21 cellular contexts compared by ENCODE assay signal in genomic region chr7:82578430-82578829, GRCh38.
DNase-seq lines count a peak whose midpoint lies in the region; ATAC-seq, FAIRE-seq and TF ChIP-seq lines count a peak whose summit lies in the region.
"Had no signal": no experiment of that assay in that cellular context is flagged by ENCODE, and none has a peak within 500 bp of the region (broad histone marks: within the 10 kb centered on the region; RNA-seq: fewer than 3 reads in every experiment).

No MANE protein-coding gene starts in this region.

- no peak overlapping the region for H3K27ac Mint-ChIP-seq in astrocyte (ENCODE audit: unreplicated experiment)
- no peak overlapping the region for H3K27ac Mint-ChIP-seq in mesothelial cell of epicardium
- H3K27ac Mint-ChIP-seq: activated CD4-positive, alpha-beta T cell treated with anti-CD3 and anti-CD28 coated beads, Interleukin-2, amount 10 ng/mL, durations not matched to agents 24 days and 14 days; CD4-positive, alpha-beta memory T cell had no signal

- peaks cover 2% of the 10 kb centered on the region for H3K27me3 Mint-ChIP-seq in astrocyte (ENCODE audit: low read depth, unreplicated experiment)
- peaks cover 31% of the 10 kb centered on the region for H3K27me3 Mint-ChIP-seq in mesothelial cell of epicardium (ENCODE audit: low read depth)
- H3K27me3 Mint-ChIP-seq: activated CD4-positive, alpha-beta T cell treated with anti-CD3 and anti-CD28 coated beads, Interleukin-2, amount 10 ng/mL, durations not matched to agents 24 days and 14 days; CD4-positive, alpha-beta memory T cell had no signal

- H3K36me3 ChIP-seq in astrocyte (ENCODE audit: insufficient read depth, low read length) (no peaks in the 10 kb centered on the region), BE2C (no peaks in the 10 kb centered on the region)
- H3K36me3 ChIP-seq: esophagus squamous epithelium, stomach had no signal

- TF ChIP-seq CTCF in astrocyte (IDR thresholded peaks at IDR 0.05; ENCODE audit: insufficient read depth, low read depth, low read length), result no peak
- TF ChIP-seq CTCF in fibroblast of pulmonary artery (IDR thresholded peaks at IDR 0.05; ENCODE audit: low read length, missing control alignments), result no peak
- TF ChIP-seq CTCF in BE2C (IDR thresholded peaks at IDR 0.05; ENCODE audit: low read depth, low read length), result no peak
- no peak for TF ChIP-seq CTCF in mesothelial cell of epicardium (IDR thresholded peaks at IDR 0.05; ENCODE audit: unreplicated experiment)

- H4K20me1 ChIP-seq in astrocyte (ENCODE audit: insufficient read depth, low read length), result no peaks in the 10 kb centered on the region

- no peaks in the 10 kb centered on the region for H3K4me1 Mint-ChIP-seq in astrocyte (ENCODE audit: low read depth, unreplicated experiment)
- H3K4me1 Mint-ChIP-seq in mesothelial cell of epicardium, result no peaks in the 10 kb centered on the region
- H3K4me1 Mint-ChIP-seq: activated CD4-positive, alpha-beta T cell treated with anti-CD3 and anti-CD28 coated beads, Interleukin-2, amount 10 ng/mL, durations not matched to agents 24 days and 14 days; CD4-positive, alpha-beta memory T cell had no signal

- no peak overlapping the region for H3K4me3 Mint-ChIP-seq in astrocyte (ENCODE audit: unreplicated experiment)
- H3K4me3 Mint-ChIP-seq in mesothelial cell of epicardium, result no peak overlapping the region
- H3K4me3 Mint-ChIP-seq: activated CD4-positive, alpha-beta T cell treated with anti-CD3 and anti-CD28 coated beads, Interleukin-2, amount 10 ng/mL, durations not matched to agents 24 days and 14 days; CD4-positive, alpha-beta memory T cell had no signal

- no peak overlapping the region for H3K27ac ChIP-seq in astrocyte (ENCODE audit: low read depth, low read length)
- H3K27ac ChIP-seq: esophagus squamous epithelium, PC-9, stomach had no signal

- H3K36me3 Mint-ChIP-seq in astrocyte (ENCODE audit: low read depth, unreplicated experiment) (no peaks in the 10 kb centered on the region), mesothelial cell of epicardium (no peaks in the 10 kb centered on the region)
- H3K36me3 Mint-ChIP-seq: CD4-positive, alpha-beta memory T cell had no signal

- H3K9ac ChIP-seq in astrocyte (ENCODE audit: low read length), result no peak overlapping the region

- FAIRE-seq in astrocyte (lab: Jason Lieb, UNC), result no peak
- peak; percentile 67 for FAIRE-seq in urothelium cell line (lab: Jason Lieb, UNC)
- FAIRE-seq: GM19239 had no signal

- no peaks in the 10 kb centered on the region for H3K27me3 ChIP-seq in astrocyte (ENCODE audit: insufficient read depth, low read length)
- no peaks in the 10 kb centered on the region for H3K27me3 ChIP-seq in BE2C
- H3K27me3 ChIP-seq: esophagus squamous epithelium, stomach had no signal

- H3K4me2 ChIP-seq in astrocyte (ENCODE audit: low read length), result no peak overlapping the region
- H3K4me2 ChIP-seq: PC-9 had no signal

- H3K9me3 ChIP-seq in astrocyte (ENCODE audit: insufficient read depth, low read depth, low read length) (no peaks in the 10 kb centered on the region), BE2C (no peaks in the 10 kb centered on the region)
- H3K9me3 ChIP-seq: esophagus squamous epithelium, stomach had no signal

- H3K4me1 ChIP-seq in astrocyte (ENCODE audit: insufficient read depth, low read length), result no peaks in the 10 kb centered on the region
- no peaks in the 10 kb centered on the region for H3K4me1 ChIP-seq in BE2C
- H3K4me1 ChIP-seq: esophagus squamous epithelium, stomach had no signal

- DNase-seq in Right ventricle myocardium superior (no peak), Right ventricle myocardium inferior (ENCODE audit: missing footprints) (no peak), astrocyte (ENCODE audit: low read depth) (peak; percentile 41), fibroblast of pulmonary artery (ENCODE audit: low read depth) (peak; percentile 78), urothelium cell line (ENCODE audit: low spot score) (no peak), NCI-H524 treated with DMSO at 0.1 percent for 48 hours (lab: John Stamatoyannopoulos, UW) (no peak), BE2C (no peak), mesothelial cell of epicardium (ENCODE audit: low spot score in 2 of 2, unreplicated experiment in 2 of 2) (no peak)
- DNase-seq: ACHN; activated CD4-positive, alpha-beta T cell treated with anti-CD3 and anti-CD28 coated beads, Interleukin-2, amount 10 ng/mL, durations not matched to agents 24 days and 14 days; activated CD8-positive, alpha-beta memory T cell treated with anti-CD3 and anti-CD28 coated beads, Interleukin-2, amount 50 U/mL, for 48 hours; activated gamma-delta T cell treated with Interleukin-2 at 50 U/mL for 16 hours; CD4-positive, alpha-beta memory T cell; esophagus squamous epithelium; Kasumi-1; NCI-H1417; PC-9; stimulated activated CD4-positive, alpha-beta T cell treated with anti-CD3 and anti-CD28 coated beads, Interleukin-1b, Interleukin-23, amount 100 ng/mL, for 48 hours; stomach had no signal

- H3K9me3 Mint-ChIP-seq in astrocyte (ENCODE audit: unreplicated experiment), result no peaks in the 10 kb centered on the region
- H3K9me3 Mint-ChIP-seq in mesothelial cell of epicardium, result peaks cover 9% of the 10 kb centered on the region
- H3K9me3 Mint-ChIP-seq: activated CD4-positive, alpha-beta T cell treated with anti-CD3 and anti-CD28 coated beads, Interleukin-2, amount 10 ng/mL, durations not matched to agents 24 days and 14 days had no signal

- intact Hi-C loops in Right ventricle myocardium superior (cut with DNase I), result loop anchor here (10.0 kb wide), 1 partner anchor 1094 kb away; no protein-coding TSS in a partner anchor
- intact Hi-C loops in Right ventricle myocardium inferior (cut with DNase I), result loop anchor here (10.0 kb wide), 2 partner anchors 414 to 1084 kb away; no protein-coding TSS in a partner anchor

- no peak overlapping the region for H2AFZ ChIP-seq in astrocyte (ENCODE audit: low read depth, low read length)
- H2AFZ ChIP-seq: PC-9 had no signal

- H3K4me3 ChIP-seq in astrocyte (ENCODE audit: insufficient read depth, low read depth, low read length) (no peak overlapping the region), fibroblast of pulmonary artery (replicated peaks; ENCODE audit: low read depth, low read length) (no peak overlapping the region), BE2C (ENCODE audit: low read depth, low read length) (no peak overlapping the region)
- H3K4me3 ChIP-seq: esophagus squamous epithelium, PC-9, stomach had no signal

- H3K79me2 ChIP-seq in astrocyte (ENCODE audit: insufficient read depth, low read length), result no peaks in the 10 kb centered on the region

- ATAC-seq in Right ventricle myocardium superior (ENCODE audit: poor library complexity), result peak; percentile 56
- ATAC-seq in Right ventricle myocardium inferior, result no peak
- ATAC-seq: HCT116 had no signal

Comparison
In these comparisons a context has a peak if more than half of its experiments do, and no peak if none do; other contexts are left out.
1. DNase-seq: peak in astrocyte (single experiment) and fibroblast of pulmonary artery (single experiment); none in Right ventricle myocardium superior (single experiment), Right ventricle myocardium inferior (single experiment), urothelium cell line (single experiment), NCI-H524 treated with DMSO at 0.1 percent for 48 hours (single experiment), BE2C (single experiment) and mesothelial cell of epicardium (0 of 2).